Comparison of ENCODE assay signal across 22 cellular contexts in genomic region chr1:43510621-43511020, GRCh38.
"Had no signal": no experiment of that assay in that cellular context is flagged by ENCODE, and none has a peak within 500 bp of the region (broad histone marks: within the 10 kb centered on the region; RNA-seq: fewer than 3 reads in every experiment).

No MANE protein-coding gene starts in this region.

- H3K36me3 Mint-ChIP-seq: mesothelial cell of epicardium; natural killer cell treated with Interleukin-12 subunit alpha and Interleukin-12 subunit beta and Interleukin-15 and Interleukin-18, amount 100 ng/mL, for 72 hours had no signal

- H3K27ac Mint-ChIP-seq: mesothelial cell of epicardium; naive B cell; natural killer cell treated with Interleukin-12 subunit alpha and Interleukin-12 subunit beta and Interleukin-15 and Interleukin-18, amount 100 ng/mL, for 72 hours; progenitor cell of endocrine pancreas had no signal

- H3K9me3 Mint-ChIP-seq: natural killer cell treated with Interleukin-12 subunit alpha and Interleukin-12 subunit beta and Interleukin-15 and Interleukin-18, amount 100 ng/mL, for 72 hours had no signal

- H3K36me3 ChIP-seq: colonic mucosa, esophagus squamous epithelium, left lung, neutrophil, right lobe of liver, suprapubic skin, transverse colon had no signal

- ATAC-seq: left cardiac atrium; left lung; right lobe of liver; stimulated activated naive CD8-positive, alpha-beta T cell treated with anti-CD3 and anti-CD28 coated beads, Interleukin-15, amount 100 ng/mL, for 72 hours had no signal

- H3K4me3 Mint-ChIP-seq: mesothelial cell of epicardium; natural killer cell treated with Interleukin-12 subunit alpha and Interleukin-12 subunit beta and Interleukin-15 and Interleukin-18, amount 100 ng/mL, for 72 hours; neural crest cell; stimulated activated naive CD8-positive, alpha-beta T cell treated with anti-CD3 and anti-CD28 coated beads, Interleukin-15, amount 100 ng/mL, for 72 hours had no signal

- H3K4me1 Mint-ChIP-seq: mesothelial cell of epicardium, neural crest cell had no signal

- H3K27ac ChIP-seq: left lung, neutrophil, parathyroid adenoma, right lobe of liver, suprapubic skin had no signal

- H3K4me1 ChIP-seq: colonic mucosa, left lung, parathyroid adenoma, right lobe of liver had no signal

- H3K4me3 ChIP-seq: colonic mucosa, esophagus squamous epithelium, left lung, mucosa of descending colon, right lobe of liver, suprapubic skin, transverse colon had no signal

- H3K27me3 Mint-ChIP-seq: progenitor cell of endocrine pancreas had no signal

- H3K9me3 ChIP-seq: colonic mucosa, esophagus squamous epithelium, left lung, mucosa of descending colon, neutrophil, right lobe of liver, suprapubic skin, transverse colon had no signal

- H3K27me3 ChIP-seq: colonic mucosa, left lung, neutrophil, right lobe of liver, suprapubic skin, transverse colon had no signal

- DNase-seq: dermis blood vessel endothelial cell; effector memory CD4-positive, alpha-beta T cell; esophagus squamous epithelium; left cardiac atrium; left lung; mesenchymal stem cell; naive B cell; right lobe of liver; small intestine; stimulated activated CD4-positive, alpha-beta T cell treated with anti-CD3 and anti-CD28 coated beads, Interleukin-2, amount 100 ng/mL, for 48 hours; stimulated activated naive CD4-positive, alpha-beta T cell; stimulated activated naive CD8-positive, alpha-beta T cell treated with anti-CD3 and anti-CD28 coated beads, Interleukin-15, amount 100 ng/mL, for 72 hours had no signal
